ENCODE assay signal across 9 cellular contexts in genomic region chr16:72066747-72067146, GRCh38. TPM values are rescaled to one million over a fixed set of nuclear protein-coding genes. Genes with fewer than 3 reads are reported as not detected.
A peak's percentile ranks its signal among the peaks of the same experiment; 100 is the strongest.
DNase-seq lines count a peak whose midpoint lies in the region; ATAC-seq and TF ChIP-seq lines count a peak whose summit lies in the region.
"Had no signal": no experiment of that assay in that cellular context is flagged by ENCODE, and none has a peak within 500 bp of the region (broad histone marks: within the 10 kb centered on the region; RNA-seq: fewer than 3 reads in every experiment).

No MANE protein-coding gene starts in this region.

- H3K27me3 Mint-ChIP-seq in T-helper 17 cell (no peaks in the 10 kb centered on the region), progenitor cell of endocrine pancreas (no peaks in the 10 kb centered on the region)
- H3K27me3 Mint-ChIP-seq: activated naive CD8-positive, alpha-beta T cell treated with anti-CD3 and anti-CD28 coated beads, Interleukin-2, amount 10 ng/mL, durations not matched to agents 7 days and 5 days had no signal

- peaks cover 9% of the 10 kb centered on the region for H3K4me1 Mint-ChIP-seq in T-helper 17 cell
- peaks cover 11% of the 10 kb centered on the region for H3K4me1 Mint-ChIP-seq in progenitor cell of endocrine pancreas (ENCODE audit: low read depth)
- H3K4me1 Mint-ChIP-seq: activated naive CD8-positive, alpha-beta T cell treated with anti-CD3 and anti-CD28 coated beads, Interleukin-2, amount 10 ng/mL, durations not matched to agents 7 days and 5 days had no signal

- no peaks in the 10 kb centered on the region for H3K9me3 ChIP-seq in T-helper 17 cell (ENCODE audit: control insufficient read depth, low read length, poor library complexity, severe bottlenecking)

- H3K9me3 Mint-ChIP-seq in progenitor cell of endocrine pancreas (ENCODE audit: low read depth) = no peaks in the 10 kb centered on the region
- H3K9me3 Mint-ChIP-seq: activated naive CD8-positive, alpha-beta T cell treated with anti-CD3 and anti-CD28 coated beads, Interleukin-2, amount 10 ng/mL, durations not matched to agents 7 days and 5 days had no signal

- ATAC-seq in T-helper 17 cell (peak; percentile 42), GM21526 (IDR thresholded peaks at IDR 0.05; ENCODE audit: low FRiP score, unreplicated experiment) (no peak)

- peak; percentile 70 for TF ChIP-seq CTCF in progenitor cell of endocrine pancreas (IDR thresholded peaks at IDR 0.05; ENCODE audit: unreplicated experiment)

- H3K36me3 Mint-ChIP-seq in T-helper 17 cell (ENCODE audit: low read depth) (no peaks in the 10 kb centered on the region), progenitor cell of endocrine pancreas (ENCODE audit: insufficient read depth) (peaks cover 1% of the 10 kb centered on the region)
- H3K36me3 Mint-ChIP-seq: activated naive CD8-positive, alpha-beta T cell treated with anti-CD3 and anti-CD28 coated beads, Interleukin-2, amount 10 ng/mL, durations not matched to agents 7 days and 5 days had no signal

- H3K27ac Mint-ChIP-seq in T-helper 17 cell (no peak overlapping the region), progenitor cell of endocrine pancreas (no peak overlapping the region)
- H3K27ac Mint-ChIP-seq: activated naive CD8-positive, alpha-beta T cell treated with anti-CD3 and anti-CD28 coated beads, Interleukin-2, amount 10 ng/mL, durations not matched to agents 7 days and 5 days had no signal

- H3K4me3 Mint-ChIP-seq in T-helper 17 cell = no peak overlapping the region
- H3K4me3 Mint-ChIP-seq in progenitor cell of endocrine pancreas (ENCODE audit: low read depth) = no peak overlapping the region
- H3K4me3 Mint-ChIP-seq: activated naive CD8-positive, alpha-beta T cell treated with anti-CD3 and anti-CD28 coated beads, Interleukin-2, amount 10 ng/mL, durations not matched to agents 7 days and 5 days had no signal

- peak; percentile 13 for DNase-seq in NCI-H748 (lab: John Stamatoyannopoulos, UW; ENCODE audit: unreplicated experiment)
- DNase-seq in NCI-H748 treated with DMSO at 0.1 percent for 48 hours (lab: John Stamatoyannopoulos, UW) = no peak
- peak; percentile 35 for DNase-seq in HuH-7 (ENCODE audit: low spot score)
- no peak for DNase-seq in T-helper 17 cell
- DNase-seq in foreskin melanocyte = peak; percentile 22
- no peak for DNase-seq in progenitor cell of endocrine pancreas (ENCODE audit: low spot score, unreplicated experiment)
- DNase-seq in effector CD4-positive, alpha-beta T cell = no peak
- DNase-seq: activated naive CD8-positive, alpha-beta T cell treated with anti-CD3 and anti-CD28 coated beads, Interleukin-2, amount 10 ng/mL, durations not matched to agents 7 days and 5 days had no signal

RNA-seq across cellular contexts. Expression of gene HPR, which starts 3.7 kb away (rescaled TPM):
- total RNA-seq in T-helper 17 cell = not detected
- 0.46 TPM in 1 of 2 replicates, not detected in the other for total RNA-seq in progenitor cell of endocrine pancreas
- total RNA-seq: activated naive CD8-positive, alpha-beta T cell treated with anti-CD3 and anti-CD28 coated beads, Interleukin-2, amount 10 ng/mL, durations not matched to agents 7 days and 5 days had no signal

RNA-seq across cellular contexts. Expression of gene HP, which starts 12.4 kb away (rescaled TPM):
- total RNA-seq in T-helper 17 cell (under 1 TPM in 1 of 2 donors, not detected in 1; 0.57 TPM), progenitor cell of endocrine pancreas (not detected in 2 replicates)
- total RNA-seq: activated naive CD8-positive, alpha-beta T cell treated with anti-CD3 and anti-CD28 coated beads, Interleukin-2, amount 10 ng/mL, durations not matched to agents 7 days and 5 days had no signal

RNA-seq across cellular contexts. Expression of gene TXNL4B, which starts 26.7 kb away (rescaled TPM):
- total RNA-seq in T-helper 17 cell = 10 to 100 TPM; 11.3 to 14.0 TPM
- 15.6 and 16.6 TPM in 2 replicates for total RNA-seq in progenitor cell of endocrine pancreas

RNA-seq across cellular contexts. Expression of gene DHX38, which starts 26.9 kb away (rescaled TPM):
- 100 to 1,000 TPM in 1 of 2 donors, 10 to 100 TPM in 1; 93.5 to 122 TPM for total RNA-seq in T-helper 17 cell
- 79.6 and 81.7 TPM in 2 replicates for total RNA-seq in progenitor cell of endocrine pancreas

RNA-seq across cellular contexts. Expression of gene DHODH, which starts 58.2 kb away (rescaled TPM):
- total RNA-seq in T-helper 17 cell = 1 to 10 TPM; 5.0 to 5.9 TPM
- 13.4 and 13.7 TPM in 2 replicates for total RNA-seq in progenitor cell of endocrine pancreas

Comparison
In these comparisons a context has a peak if more than half of its experiments do, and no peak if none do; other contexts are left out.
1. DNase-seq: peak in NCI-H748 (single experiment), HuH-7 (single experiment) and foreskin melanocyte (single experiment); none in NCI-H748 treated with DMSO at 0.1 percent for 48 hours (single experiment), T-helper 17 cell (0 of 3), progenitor cell of endocrine pancreas (single experiment) and effector CD4-positive, alpha-beta T cell (single experiment).